Comparison of ENCODE assay signal across 23 cellular contexts in genomic region chr17:83149761-83150251, GRCh38.
A peak's percentile ranks its signal among the peaks of the same experiment; 100 is the strongest.
DNase-seq lines count a peak whose midpoint lies in the region; ATAC-seq and TF ChIP-seq lines count a peak whose summit lies in the region.
"Had no signal": no experiment of that assay in that cellular context is flagged by ENCODE, and none has a peak within 500 bp of the region (broad histone marks: within the 10 kb centered on the region; RNA-seq: fewer than 3 reads in every experiment).

No MANE protein-coding gene starts in this region.

- no peak overlapping the region for H2BK120ac ChIP-seq in IMR-90 (ENCODE audit: low read depth, low read length)

- H3K56ac ChIP-seq in IMR-90 (ENCODE audit: extremely low read depth, insufficient read depth, low read length): no peak overlapping the region

- H3K36me3 ChIP-seq in SK-N-SH (replicated peaks in 1 of 2; ENCODE audit: control insufficient read depth in 1 of 2, insufficient read depth in 2 of 2, low read length in 1 of 2) (no peaks in the 10 kb centered on the region), IMR-90 (ENCODE audit: control insufficient read depth, insufficient read depth, low read length) (no peaks in the 10 kb centered on the region), endodermal cell (ENCODE audit: control insufficient read depth, insufficient read depth, low read length) (no peaks in the 10 kb centered on the region)
- H3K36me3 ChIP-seq: BLaER1 had no signal

- no peak for ATAC-seq in SK-N-SH treated with all-trans-retinoic acid at 6 μM for 48 hours
- ATAC-seq in IMR-90 (ENCODE audit: low read depth): peak; percentile 22; the same call in 1 of the 2 replicates
- ATAC-seq in GM19035 (IDR thresholded peaks at IDR 0.05; ENCODE audit: unreplicated experiment): no peak
- no peak for ATAC-seq in T-cell (replicated peaks in 1 of 4)
- ATAC-seq: effector memory CD8-positive, alpha-beta T cell; GM23338; naive thymus-derived CD4-positive, alpha-beta T cell; Panc1 had no signal

- no peak overlapping the region for H4K8ac ChIP-seq in IMR-90 (ENCODE audit: low read depth in 2 of 2, low read length in 2 of 2)

- H3K36me3 Mint-ChIP-seq in endodermal cell (ENCODE audit: low read depth) (no peaks in the 10 kb centered on the region), T-cell (no peaks in the 10 kb centered on the region)
- H3K36me3 Mint-ChIP-seq: immature natural killer cell; naive thymus-derived CD4-positive, alpha-beta T cell had no signal

- H2AK5ac ChIP-seq in IMR-90 (ENCODE audit: low read depth, low read length): no peak overlapping the region

- no peak for DNase-seq in SK-N-SH
- peak; percentile 40 for DNase-seq in IMR-90
- peak; percentile 42 for DNase-seq in endodermal cell
- DNase-seq in posterior vena cava (ENCODE audit: low spot score): peak; percentile 70
- no peak for DNase-seq in T-cell
- no peak for DNase-seq in NCI-H2107 treated with DMSO at 0.1 percent for 48 hours (lab: John Stamatoyannopoulos, UW; ENCODE audit: unreplicated experiment)
- DNase-seq: 8988T; activated CD4-positive, alpha-beta T cell treated with anti-CD3 and anti-CD28 coated beads, Interleukin-2, amount 10 ng/mL, durations not matched to agents 7 days and 5 days; activated gamma-delta T cell; amygdala; effector memory CD8-positive, alpha-beta T cell; immature natural killer cell; naive thymus-derived CD4-positive, alpha-beta T cell; NCI-H1694; NCI-H2227 treated with DMSO at 0.1 percent for 48 hours; stimulated activated CD4-positive, alpha-beta T cell treated with anti-CD3 and anti-CD28 coated beads, Interleukin-4, amount 100 ng/mL, for 4 hours had no signal

- dilution Hi-C loops in IMR-90 (cut with HindIII; ENCODE audit: low sequenced_read_pairs, unreplicated experiment): no loop called here

- H3K9me3 ChIP-seq in SK-N-SH: no peaks in the 10 kb centered on the region
- H3K9me3 ChIP-seq in IMR-90 (ENCODE audit: control insufficient read depth, insufficient read depth, low read length): peaks cover 5% of the 10 kb centered on the region
- H3K9me3 ChIP-seq in endodermal cell (ENCODE audit: control insufficient read depth, low read length): no peaks in the 10 kb centered on the region
- H3K9me3 ChIP-seq: BLaER1 had no signal

- H3K4me2 ChIP-seq in SK-N-SH (no peak overlapping the region), IMR-90 (ENCODE audit: low read depth, low read length) (no peak overlapping the region)
- H3K4me2 ChIP-seq: BLaER1, GM23338 had no signal

- H3K27ac ChIP-seq in SK-N-SH (ENCODE audit: low read depth in 2 of 2, low read length in 1 of 2) (no peak overlapping the region), IMR-90 (ENCODE audit: insufficient read depth, low read length) (no peak overlapping the region), endodermal cell (ENCODE audit: low read depth, low read length) (no peak overlapping the region)
- H3K27ac ChIP-seq: BLaER1, parathyroid adenoma had no signal

- no peak overlapping the region for H3K18ac ChIP-seq in IMR-90 (ENCODE audit: low read depth, low read length)

- H3K27ac Mint-ChIP-seq in endodermal cell: no peak overlapping the region
- H3K27ac Mint-ChIP-seq in T-cell: no peak overlapping the region
- H3K27ac Mint-ChIP-seq: activated CD4-positive, alpha-beta T cell treated with anti-CD3 and anti-CD28 coated beads, Interleukin-2, amount 10 ng/mL, durations not matched to agents 7 days and 5 days; GM23338; immature natural killer cell; naive thymus-derived CD4-positive, alpha-beta T cell had no signal

- no peaks in the 10 kb centered on the region for H3F3A ChIP-seq in SK-N-SH (replicated peaks; ENCODE audit: insufficient read depth)

- POLR2A ChIA-PET in SK-N-SH (lab: Yijun Ruan, JAX): no interaction called here
- POLR2A ChIA-PET in IMR-90 (lab: Charles Lee; ENCODE audit: unreplicated experiment): no interaction called here
- POLR2A ChIA-PET in T-cell (lab: Charles Lee): interaction anchor here in 1 of 2 donors (0.6 kb wide), 1 partner anchor 9 kb away, joined by 3 read pairs; no protein-coding TSS in a partner anchor

- TF ChIP-seq POLR2A in IMR-90 (IDR thresholded peaks at IDR 0.05; ENCODE audit: low read depth, low read length): no peak

- no peak for TF ChIP-seq EP300 in SK-N-SH (IDR thresholded peaks at IDR 0.05; ENCODE audit: borderline replicate concordance in 1 of 2, low read depth in 1 of 2, low read length in 1 of 2)

- no peak overlapping the region for H3K9ac ChIP-seq in SK-N-SH
- no peak overlapping the region for H3K9ac ChIP-seq in IMR-90 (ENCODE audit: low read depth, low read length)
- H3K9ac ChIP-seq in endodermal cell (ENCODE audit: extremely low read depth, low read length, poor library complexity, severe bottlenecking): no peak overlapping the region
- H3K9ac ChIP-seq: BLaER1, parathyroid adenoma had no signal

- intact Hi-C loops in IMR-90 (cut with micrococcal nuclease): no loop called here
- intact Hi-C loops in posterior vena cava (cut with DNase I): no loop called here

- peaks cover 6% of the 10 kb centered on the region for H3K4me1 Mint-ChIP-seq in endodermal cell
- H3K4me1 Mint-ChIP-seq in T-cell: no peaks in the 10 kb centered on the region
- H3K4me1 Mint-ChIP-seq: immature natural killer cell had no signal

- H3K9me3 Mint-ChIP-seq in endodermal cell (no peaks in the 10 kb centered on the region), T-cell (peaks cover 0 to 4% (median 0%) of the 10 kb centered on the region in 3 donors)
- H3K9me3 Mint-ChIP-seq: activated CD4-positive, alpha-beta T cell treated with anti-CD3 and anti-CD28 coated beads, Interleukin-2, amount 10 ng/mL, durations not matched to agents 7 days and 5 days; effector memory CD8-positive, alpha-beta T cell; naive thymus-derived CD4-positive, alpha-beta T cell had no signal

- no peaks in the 10 kb centered on the region for H3K79me1 ChIP-seq in IMR-90 (ENCODE audit: low read depth in 1 of 2, low read length in 2 of 2)

- H3K79me2 ChIP-seq in SK-N-SH (ENCODE audit: insufficient read depth): no peaks in the 10 kb centered on the region
- H3K79me2 ChIP-seq: parathyroid adenoma had no signal

- H3K14ac ChIP-seq in IMR-90 (replicated peaks; ENCODE audit: low read depth, low read length): no peak overlapping the region

- TF ChIP-seq CTCF in SK-N-SH (IDR thresholded peaks at IDR 0.05) (no peak), IMR-90 (conservative IDR thresholded peaks at IDR 0.05; ENCODE audit: low read depth, low read length) (no peak), endodermal cell (conservative IDR thresholded peaks at IDR 0.05) (no peak)

- no peak overlapping the region for H3K4me3 Mint-ChIP-seq in endodermal cell
- H3K4me3 Mint-ChIP-seq in T-cell: no peak overlapping the region
- H3K4me3 Mint-ChIP-seq: activated CD4-positive, alpha-beta T cell treated with anti-CD3 and anti-CD28 coated beads, Interleukin-2, amount 10 ng/mL, durations not matched to agents 7 days and 5 days; effector memory CD8-positive, alpha-beta T cell; GM23338; immature natural killer cell; naive thymus-derived CD4-positive, alpha-beta T cell had no signal

- no peak overlapping the region for H4K5ac ChIP-seq in IMR-90 (ENCODE audit: low read depth, low read length)

- H3K23ac ChIP-seq in IMR-90 (ENCODE audit: low read depth, low read length): no peak overlapping the region

- H3K27me3 Mint-ChIP-seq in endodermal cell (ENCODE audit: insufficient read depth) (peaks cover 1% of the 10 kb centered on the region), T-cell (peaks cover 0 to 13% of the 10 kb centered on the region in 2 donors)

- H2AFZ ChIP-seq in SK-N-SH (ENCODE audit: low read depth) (no peak overlapping the region), IMR-90 (replicated peaks; ENCODE audit: low read length, poor library complexity) (no peak overlapping the region)
- H2AFZ ChIP-seq: parathyroid adenoma had no signal

- no peak overlapping the region for H4K91ac ChIP-seq in IMR-90 (ENCODE audit: insufficient read depth, low read depth, low read length)

- 73% methylated on average over 15 of the region's 15 CpGs for WGBS in SK-N-SH (ENCODE audit: low lambda C conversion rate)
- WGBS in IMR-90 (ENCODE audit: extremely low coverage in 2 of 2, insufficient read length in 1 of 2), 2 experiments: 70% methylated on average over 7 of the region's 15 CpGs; no CpG with 5 or more reads in 1 of the 2 experiments
- 91 to 94% methylated on average over 15 of the region's 15 CpGs for WGBS in endodermal cell (ENCODE audit: insufficient coverage in 1 of 2, insufficient read length in 1 of 2), 2 experiments

- H4K20me1 ChIP-seq in SK-N-SH (ENCODE audit: insufficient read depth) (no peaks in the 10 kb centered on the region), IMR-90 (ENCODE audit: insufficient read depth, low read length) (no peaks in the 10 kb centered on the region)
- H4K20me1 ChIP-seq: BLaER1 had no signal

- H3K9me2 ChIP-seq in SK-N-SH: no peaks in the 10 kb centered on the region

- H3K4ac ChIP-seq in IMR-90 (ENCODE audit: low read depth, low read length): no peak overlapping the region

- H2AK9ac ChIP-seq in IMR-90 (replicated peaks; ENCODE audit: low read depth, low read length, poor library complexity): no peak overlapping the region

- H2BK5ac ChIP-seq in IMR-90 (ENCODE audit: low read depth, low read length, poor library complexity, severe bottlenecking): no peak overlapping the region

- TF ChIP-seq RAD21 in SK-N-SH (IDR thresholded peaks at IDR 0.05; ENCODE audit: low read length) (no peak), IMR-90 (IDR thresholded peaks at IDR 0.05; ENCODE audit: low read length) (no peak)

- H3K4me3 ChIP-seq in SK-N-SH (ENCODE audit: low read depth in 2 of 2, low read length in 1 of 2): no peak overlapping the region
- no peak overlapping the region for H3K4me3 ChIP-seq in IMR-90 (ENCODE audit: insufficient read depth, low read depth, low read length)
- no peak overlapping the region for H3K4me3 ChIP-seq in endodermal cell (ENCODE audit: low read length)
- H3K4me3 ChIP-seq: BLaER1, GM23338, skin epidermis had no signal

- H2BK20ac ChIP-seq in IMR-90 (ENCODE audit: low read depth, low read length): no peak overlapping the region

- in situ Hi-C loops in IMR-90 (cut with MboI; ENCODE audit: low sequenced_read_pairs): no loop called here

- H3K27me3 ChIP-seq in SK-N-SH (ENCODE audit: insufficient read depth) (peaks cover 8% of the 10 kb centered on the region), IMR-90 (ENCODE audit: control insufficient read depth, insufficient read depth, low read length) (peaks cover 19% of the 10 kb centered on the region), endodermal cell (ENCODE audit: control insufficient read depth, insufficient read depth, low read length, poor library complexity, severe bottlenecking) (no peaks in the 10 kb centered on the region)

- H3K9me1 ChIP-seq in IMR-90 (ENCODE audit: insufficient read depth, low read length): 0 out of 2 replicates have a peak, but pooled peaks cover 2% of the 10 kb centered on the region

- no TSS peak for BruUV-seq in IMR-90 (replicated peaks; lab: Mats Ljungman, UMichigan)

- CTCF ChIA-PET in SK-N-SH (lab: Yijun Ruan, JAX): interaction anchor here (1.2 to 1.6 kb wide), 2 partner anchors 19 to 31 kb away, joined by 3 read pairs; no protein-coding TSS in a partner anchor
- CTCF ChIA-PET in IMR-90 (lab: Yijun Ruan, JAX): no interaction called here
- CTCF ChIA-PET in T-cell (lab: Charles Lee): no interaction called here

- H2BK15ac ChIP-seq in IMR-90 (ENCODE audit: low read depth, low read length): no peak overlapping the region

- peaks cover 0 to 11% of the 10 kb centered on the region in 2 experiments; a peak in 1 of 4 replicates for H3K4me1 ChIP-seq in SK-N-SH (ENCODE audit: control insufficient read depth in 1 of 2, insufficient read depth in 2 of 2, low read depth in 1 of 2, low read length in 1 of 2)
- H3K4me1 ChIP-seq in IMR-90 (ENCODE audit: control insufficient read depth, insufficient read depth, low read length): peaks cover 10% of the 10 kb centered on the region; the same call in 1 of the 2 replicates
- H3K4me1 ChIP-seq in endodermal cell (ENCODE audit: control insufficient read depth, insufficient read depth, low read length): no peaks in the 10 kb centered on the region
- H3K4me1 ChIP-seq: parathyroid adenoma had no signal

Comparison
In these comparisons a context has a peak if more than half of its experiments do, and no peak if none do; other contexts are left out.
1. DNase-seq: peak in IMR-90 (single experiment), endodermal cell (single experiment) and posterior vena cava (single experiment); none in SK-N-SH (single experiment), T-cell (0 of 34) and NCI-H2107 treated with DMSO at 0.1 percent for 48 hours (single experiment).